8 cellular contexts compared by ENCODE assay signal in the genomic region with DNA sequence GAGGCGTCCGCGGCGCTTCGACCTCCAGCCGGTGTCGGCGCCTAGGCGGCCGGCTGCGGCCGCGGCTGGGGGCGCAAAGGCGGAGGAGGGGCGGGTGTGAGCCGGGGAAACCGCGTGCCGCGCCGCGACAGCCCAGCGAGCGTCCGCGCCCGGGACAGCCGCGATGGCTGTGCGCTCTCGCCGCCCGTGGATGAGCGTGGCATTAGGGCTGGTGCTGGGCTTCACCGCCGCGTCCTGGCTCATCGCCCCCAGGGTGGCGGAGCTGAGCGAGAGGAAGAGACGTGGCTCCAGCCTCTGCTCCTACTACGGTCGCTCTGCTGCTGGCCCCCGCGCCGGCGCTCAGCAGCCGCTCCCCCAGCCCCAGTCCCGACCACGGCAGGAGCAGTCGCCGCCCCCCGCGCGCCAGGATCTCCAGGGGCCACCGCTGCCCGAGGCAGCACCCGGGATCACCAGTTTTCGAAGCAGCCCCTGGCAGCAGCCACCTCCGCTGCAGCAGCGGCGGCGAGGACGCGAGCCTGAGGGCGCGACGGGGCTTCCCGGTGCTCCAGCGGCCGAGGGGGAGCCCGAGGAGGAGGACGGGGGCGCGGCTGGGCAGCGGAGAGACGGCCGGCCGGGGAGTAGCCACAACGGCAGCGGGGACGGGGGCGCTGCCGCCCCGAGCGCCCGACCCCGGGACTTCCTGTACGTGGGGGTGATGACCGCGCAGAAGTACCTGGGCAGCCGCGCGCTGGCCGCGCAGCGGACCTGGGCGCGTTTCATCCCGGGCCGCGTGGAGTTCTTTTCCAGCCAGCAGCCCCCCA. TPM values are rescaled to one million over a fixed set of nuclear protein-coding genes. Genes with fewer than 3 reads are reported as not detected.
DNase-seq lines count a peak whose midpoint lies in the region; ATAC-seq and TF ChIP-seq lines count a peak whose summit lies in the region.

No MANE protein-coding gene starts in this region.

- H3K9me3 ChIP-seq in HUES48 (ENCODE audit: control insufficient read depth, insufficient read depth, low read length) (no peaks in the 10 kb centered on the region), stomach smooth muscle (ENCODE audit: control insufficient read depth in 2 of 2, low read length in 2 of 2) (no peaks in the 10 kb centered on the region)

- peak; percentile 21 for DNase-seq in Calu3
- peak; percentile 11 to 25 for DNase-seq in cardiac fibroblast (ENCODE audit: low read depth in 2 of 2)
- peak in 1 of 2 donors; percentile 14 for DNase-seq in left colon
- DNase-seq in LoVo (ENCODE audit: low spot score), result no peak
- DNase-seq in superior temporal gyrus (ENCODE audit: extremely low spot score), result no peak

- no peak overlapping the region for H3K27ac Mint-ChIP-seq in Calu3 (ENCODE audit: unreplicated experiment)

- intact Hi-C loops in Calu3 (cut with micrococcal nuclease; ENCODE audit: unreplicated experiment), result loop anchor here (5.0 to 10.0 kb wide), 3 partner anchors 237 to 820 kb away; no protein-coding TSS in a partner anchor
- intact Hi-C loops in left colon (cut with DNase I, micrococcal nuclease), result no loop called here

- BruUV-seq in Calu3 (replicated peaks; lab: Mats Ljungman, UMichigan), result no TSS peak

- peaks cover 23% of the 10 kb centered on the region for H3K4me1 Mint-ChIP-seq in Calu3 (ENCODE audit: low read depth, unreplicated experiment)

- H3K36me3 ChIP-seq in HUES48 (ENCODE audit: control insufficient read depth, insufficient read depth, low read length), result no peaks in the 10 kb centered on the region
- no peaks in the 10 kb centered on the region for H3K36me3 ChIP-seq in stomach smooth muscle (ENCODE audit: control insufficient read depth in 2 of 2, insufficient read depth in 2 of 2, low read length in 2 of 2)

- peaks cover 28% of the 10 kb centered on the region for H3K36me3 Mint-ChIP-seq in Calu3 (ENCODE audit: insufficient read depth, unreplicated experiment)

- peaks cover 30% of the 10 kb centered on the region for H3K27me3 Mint-ChIP-seq in Calu3 (ENCODE audit: unreplicated experiment)

- peaks cover 4% of the 10 kb centered on the region; the same call in 1 of the 2 replicates for H3K4me1 ChIP-seq in HUES48 (ENCODE audit: control insufficient read depth, insufficient read depth, low read length)
- H3K4me1 ChIP-seq in stomach smooth muscle (ENCODE audit: control insufficient read depth, insufficient read depth, low read length), result peaks cover 22% of the 10 kb centered on the region

- no peaks in the 10 kb centered on the region for H3K9me3 Mint-ChIP-seq in Calu3 (ENCODE audit: low read depth, unreplicated experiment)

- H3K27ac ChIP-seq in HUES48 (ENCODE audit: low read depth, low read length) (no peak overlapping the region), stomach smooth muscle (ENCODE audit: low read length) (peak overlapping the region; percentile 2)

- peak overlapping the region; percentile 80 for H3K4me3 Mint-ChIP-seq in Calu3 (ENCODE audit: low read depth, unreplicated experiment)

- H3K4me3 ChIP-seq in HUES48 (ENCODE audit: low read depth, low read length) (peak overlapping the region; percentile 80), cardiac fibroblast (replicated peaks in 1 of 2; ENCODE audit: low read depth in 2 of 2, low read length in 2 of 2) (peak overlapping the region; percentile 71), stomach smooth muscle (ENCODE audit: low read length in 2 of 2) (peak overlapping the region; percentile 61 to 82)

- TF ChIP-seq CTCF in Calu3 (IDR thresholded peaks at IDR 0.05; ENCODE audit: unreplicated experiment) (no peak), cardiac fibroblast (IDR thresholded peaks at IDR 0.05; ENCODE audit: low read depth, low read length) (no peak)

- CTCF ChIA-PET in Calu3 (lab: Charles Lee), result no interaction called here

- ATAC-seq in GM21390 (IDR thresholded peaks at IDR 0.05; ENCODE audit: unreplicated experiment) (peak; percentile 45), left colon (peak; percentile 3)

- no peak overlapping the region for H3K9ac ChIP-seq in HUES48 (ENCODE audit: low read depth, low read length)
- peak overlapping the region; percentile 29 to 46 for H3K9ac ChIP-seq in stomach smooth muscle (ENCODE audit: low read length in 2 of 2)

- H3K27me3 ChIP-seq in HUES48 (ENCODE audit: control insufficient read depth, insufficient read depth, low read length) (peaks cover 54% of the 10 kb centered on the region), stomach smooth muscle (ENCODE audit: control insufficient read depth in 1 of 2, insufficient read depth in 2 of 2, low read length in 2 of 2) (peaks cover 4 to 17% of the 10 kb centered on the region in 2 donors)

RNA-seq across cellular contexts. Expression of a gene that starts 0.6 kb away (rescaled TPM):
- total RNA-seq in Calu3 (2022) (1.1 and 1.5 TPM in 2 replicates), left colon (under 1 TPM; 0.52 to 0.67 TPM)

Comparison
In these comparisons a context has a peak if more than half of its experiments do, and no peak if none do; other contexts are left out.
1. DNase-seq: peak in Calu3 (single experiment) and cardiac fibroblast (2 of 2); none in LoVo (single experiment) and superior temporal gyrus (single experiment).
2. Peak in every context shown above with its lines, with median percentiles within 50 percentile points of each other: H3K4me3 ChIP-seq.